21 cellular contexts compared by ENCODE assay signal in the genomic region with DNA sequence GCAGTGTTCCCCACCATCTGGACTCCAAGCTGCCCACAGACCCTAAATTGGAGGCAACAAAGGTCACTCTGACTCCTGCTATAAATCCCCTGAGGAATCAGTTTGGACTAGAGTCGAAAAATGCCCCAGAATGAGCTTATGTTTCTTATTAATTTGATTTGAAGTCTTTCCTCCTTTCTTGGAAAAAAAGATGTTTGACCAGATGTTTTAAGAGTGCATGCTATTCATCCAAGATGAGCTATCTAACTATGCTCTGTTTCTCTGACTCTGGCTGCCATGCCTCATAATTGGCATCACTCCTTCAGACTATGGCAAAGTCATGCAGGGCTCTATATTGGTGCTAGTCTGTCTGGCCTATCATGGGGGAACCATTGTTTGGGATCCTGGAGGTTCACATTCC.
"Had no signal": no experiment of that assay in that cellular context is flagged by ENCODE, and none has a peak within 500 bp of the region (broad histone marks: within the 10 kb centered on the region; RNA-seq: fewer than 3 reads in every experiment).

No MANE protein-coding gene starts in this region.

- H3K4me1 ChIP-seq: colonic mucosa, esophagus squamous epithelium, gastrocnemius medialis, left lung, lower lobe of right lung had no signal

- DNase-seq: colonic mucosa; cortex of kidney; effector CD8-positive, alpha-beta T cell; erythroblast; esophagus squamous epithelium; foreskin fibroblast; foreskin melanocyte; gastrocnemius medialis; glutamatergic neuron; head of caudate nucleus; heart right ventricle; hippocampal formation; left cardiac atrium; left lung; left ventricle myocardium superior; lower lobe of right lung; mesenchymal stem cell; mucosa of descending colon; naive B cell; naive thymus-derived CD8-positive, alpha-beta T cell had no signal

- H3K4me3 ChIP-seq: colonic mucosa, esophagus squamous epithelium, gastrocnemius medialis, heart right ventricle, left lung, lower lobe of right lung, mucosa of descending colon had no signal

- H3K27me3 ChIP-seq: colonic mucosa, esophagus squamous epithelium, gastrocnemius medialis, heart right ventricle, left lung had no signal

- H3K36me3 ChIP-seq: colonic mucosa, esophagus squamous epithelium, gastrocnemius medialis, heart right ventricle, left lung, lower lobe of right lung had no signal

- H3K9me3 ChIP-seq: colonic mucosa, esophagus squamous epithelium, gastrocnemius medialis, heart right ventricle, left lung, lower lobe of right lung, mucosa of descending colon had no signal

- H3K27ac ChIP-seq: colonic mucosa, epithelial cell of prostate, esophagus squamous epithelium, gastrocnemius medialis, left lung, lower lobe of right lung had no signal
